Comparison of ENCODE assay signal across 8 cellular contexts in genomic region chr5:18745591-18745987, GRCh38.
DNase-seq lines count a peak whose midpoint lies in the region; ATAC-seq and TF ChIP-seq lines count a peak whose summit lies in the region.

No MANE protein-coding gene starts in this region.

- H3K4me3 ChIP-seq in GM23338 (no peak overlapping the region), Loucy (ENCODE audit: low read length, poor library complexity, severe bottlenecking) (peak overlapping the region; percentile 81)

- no peaks in the 10 kb centered on the region for H4K20me1 ChIP-seq in GM23338 (replicated peaks; ENCODE audit: insufficient read depth)
- H4K20me1 ChIP-seq in Loucy (ENCODE audit: insufficient read depth, low read length, poor library complexity, severe bottlenecking), result no peaks in the 10 kb centered on the region

- POLR2A ChIA-PET in activated CD4-positive, alpha-beta memory T cell treated with anti-CD3 and anti-CD28 coated beads, Interleukin-2, amount 10 ng/mL, durations not matched to agents 7 days and 5 days (lab: Charles Lee), result interaction anchor here (0.8 to 1.1 kb wide), 3 partner anchors 8 to 17 kb away, joined by 4 to 7 read pairs (median 4); no protein-coding TSS in a partner anchor
- POLR2A ChIA-PET in WTC11 (lab: Charles Lee), result no interaction called here

- ATAC-seq in GM23338 (no peak), WTC11 (no peak)

- H3K27ac ChIP-seq in GM23338 (ENCODE audit: low read depth), result no peak overlapping the region

- H2AFZ ChIP-seq in GM23338 (peak overlapping the region; percentile 81; the same call in 1 of the 2 replicates), Loucy (ENCODE audit: low read length) (peak overlapping the region; percentile 91)

- DNase-seq in SIG-M5 treated with dmso at 0.1 percent for 504 hours (lab: John Stamatoyannopoulos, UW; ENCODE audit: unreplicated experiment) (peak; percentile 55), SIG-M5 (lab: John Stamatoyannopoulos, UW) (no peak), GM23338 (ENCODE audit: low spot score) (no peak), medulla oblongata (ENCODE audit: extremely low spot score) (peak; percentile 30), WTC11 (ENCODE audit: low spot score) (no peak)
- peak; percentile 36 for DNase-seq in activated CD4-positive, alpha-beta memory T cell treated with anti-CD3 and anti-CD28 coated beads, Interleukin-2, amount 10 ng/mL, durations not matched to agents 7 days and 5 days
- no peak for DNase-seq in stimulated activated CD8-positive, alpha-beta memory T cell treated with anti-CD3 and anti-CD28 coated beads, Interleukin-4, amount 100 ng/mL, for 48 hours

- H3F3A ChIP-seq in GM23338 (replicated peaks; ENCODE audit: low read depth) (no peaks in the 10 kb centered on the region), Loucy (ENCODE audit: low read depth) (no peaks in the 10 kb centered on the region)

- H3K27me3 Mint-ChIP-seq in GM23338 (ENCODE audit: insufficient read depth, low read depth, poor library complexity) (no peaks in the 10 kb centered on the region), WTC11 (ENCODE audit: low read depth) (no peaks in the 10 kb centered on the region; the same call in 1 of the 2 replicates)
- no peaks in the 10 kb centered on the region for H3K27me3 Mint-ChIP-seq in activated CD4-positive, alpha-beta memory T cell treated with anti-CD3 and anti-CD28 coated beads, Interleukin-2, amount 10 ng/mL, durations not matched to agents 7 days and 5 days

- H3K27ac Mint-ChIP-seq in GM23338, result no peak overlapping the region
- H3K27ac Mint-ChIP-seq in activated CD4-positive, alpha-beta memory T cell treated with anti-CD3 and anti-CD28 coated beads, Interleukin-2, amount 10 ng/mL, durations not matched to agents 7 days and 5 days, result peak overlapping the region; percentile 90
- H3K27ac Mint-ChIP-seq in WTC11, result no peak overlapping the region

- H3K9me3 Mint-ChIP-seq in GM23338 (peaks cover 17% of the 10 kb centered on the region), WTC11 (peaks cover 54% of the 10 kb centered on the region)
- no peaks in the 10 kb centered on the region for H3K9me3 Mint-ChIP-seq in activated CD4-positive, alpha-beta memory T cell treated with anti-CD3 and anti-CD28 coated beads, Interleukin-2, amount 10 ng/mL, durations not matched to agents 7 days and 5 days

- H3K9me2 ChIP-seq in GM23338 (ENCODE audit: insufficient read depth) (peaks cover 15% of the 10 kb centered on the region), Loucy (replicated peaks; ENCODE audit: low read depth, low read length) (no peaks in the 10 kb centered on the region)

- H3K9ac ChIP-seq in Loucy (ENCODE audit: low read depth, low read length, poor library complexity, severe bottlenecking), result peak overlapping the region; percentile 88

- H3K79me2 ChIP-seq in GM23338 (replicated peaks; ENCODE audit: insufficient read depth) (no peaks in the 10 kb centered on the region), Loucy (ENCODE audit: insufficient read depth, low read length) (peaks cover 21% of the 10 kb centered on the region)

- H3K4me1 Mint-ChIP-seq in GM23338 (no peaks in the 10 kb centered on the region), WTC11 (no peaks in the 10 kb centered on the region)
- peaks cover 49% of the 10 kb centered on the region for H3K4me1 Mint-ChIP-seq in activated CD4-positive, alpha-beta memory T cell treated with anti-CD3 and anti-CD28 coated beads, Interleukin-2, amount 10 ng/mL, durations not matched to agents 7 days and 5 days

- no peaks in the 10 kb centered on the region for H3K4me1 ChIP-seq in GM23338 (ENCODE audit: insufficient read depth)
- peaks cover 41% of the 10 kb centered on the region for H3K4me1 ChIP-seq in Loucy (ENCODE audit: insufficient read depth, low read length, poor library complexity, severe bottlenecking)

- H3K9me3 ChIP-seq in Loucy (ENCODE audit: insufficient read depth, low read depth, low read length), result no peaks in the 10 kb centered on the region

- H3K4me3 Mint-ChIP-seq in GM23338, result no peak overlapping the region
- H3K4me3 Mint-ChIP-seq in activated CD4-positive, alpha-beta memory T cell treated with anti-CD3 and anti-CD28 coated beads, Interleukin-2, amount 10 ng/mL, durations not matched to agents 7 days and 5 days, result peak overlapping the region; percentile 85
- H3K4me3 Mint-ChIP-seq in WTC11, result no peak overlapping the region

- CTCF ChIA-PET in activated CD4-positive, alpha-beta memory T cell treated with anti-CD3 and anti-CD28 coated beads, Interleukin-2, amount 10 ng/mL, durations not matched to agents 7 days and 5 days (lab: Charles Lee), result interaction anchor here (0.9 kb wide), 1 partner anchor 46 kb away, joined by 4 read pairs; no protein-coding TSS in a partner anchor
- CTCF ChIA-PET in WTC11 (lab: Charles Lee), result no interaction called here

- H3K36me3 Mint-ChIP-seq in GM23338 (ENCODE audit: low read depth), result peaks cover 18% of the 10 kb centered on the region
- peaks cover 14% of the 10 kb centered on the region for H3K36me3 Mint-ChIP-seq in activated CD4-positive, alpha-beta memory T cell treated with anti-CD3 and anti-CD28 coated beads, Interleukin-2, amount 10 ng/mL, durations not matched to agents 7 days and 5 days (ENCODE audit: low read depth)
- H3K36me3 Mint-ChIP-seq in WTC11, result peaks cover 29% of the 10 kb centered on the region

- H3K36me3 ChIP-seq in GM23338 (ENCODE audit: insufficient read depth), result 0 out of 2 replicates have a peak, but pooled peaks cover 3% of the 10 kb centered on the region
- H3K36me3 ChIP-seq in Loucy (ENCODE audit: insufficient read depth, low read length), result no peaks in the 10 kb centered on the region

- no peak overlapping the region for H3K4me2 ChIP-seq in GM23338
- H3K4me2 ChIP-seq in Loucy (ENCODE audit: low read depth, low read length, poor library complexity, severe bottlenecking), result peak overlapping the region; percentile 91

- TF ChIP-seq CTCF in GM23338 (conservative IDR thresholded peaks at IDR 0.05; ENCODE audit: low read depth in 2 of 2) (no peak), Loucy (conservative IDR thresholded peaks at IDR 0.05; ENCODE audit: low read length) (no peak), WTC11 (IDR thresholded peaks at IDR 0.05) (no peak)

- H3K27me3 ChIP-seq in GM23338 (ENCODE audit: insufficient read depth) (no peaks in the 10 kb centered on the region), Loucy (ENCODE audit: insufficient read depth, low read length, poor library complexity, severe bottlenecking) (no peaks in the 10 kb centered on the region)

TF ChIP-seq in GM23338, 12 proteins besides CTCF, POLR2A, EP300 and RAD21:
- TF ChIP-seq EZH2phosphoT487 (IDR thresholded peaks at IDR 0.05; ENCODE audit: unreplicated experiment) (no peak), EZH2 (IDR thresholded peaks at IDR 0.05; ENCODE audit: low read depth, unreplicated experiment) (no peak), STAT1 (IDR thresholded peaks at IDR 0.05; ENCODE audit: unreplicated experiment) (no peak)

TF ChIP-seq in WTC11, 78 proteins besides CTCF, POLR2A, EP300 and RAD21 (continues in another document):
- no peak for TF ChIP-seq ZNF232 (CRISPR knock-in tag; IDR thresholded peaks at IDR 0.05)
- TF ChIP-seq, protein P1, sequence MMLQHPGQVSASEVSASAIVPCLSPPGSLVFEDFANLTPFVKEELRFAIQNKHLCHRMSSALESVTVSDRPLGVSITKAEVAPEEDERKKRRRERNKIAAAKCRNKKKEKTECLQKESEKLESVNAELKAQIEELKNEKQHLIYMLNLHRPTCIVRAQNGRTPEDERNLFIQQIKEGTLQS (CRISPR knock-in tag; conservative IDR thresholded peaks at IDR 0.05), result no peak
- no peak for TF ChIP-seq ZNF396 (CRISPR knock-in tag; IDR thresholded peaks at IDR 0.05; ENCODE audit: borderline replicate concordance)
- TF ChIP-seq, protein P2, sequence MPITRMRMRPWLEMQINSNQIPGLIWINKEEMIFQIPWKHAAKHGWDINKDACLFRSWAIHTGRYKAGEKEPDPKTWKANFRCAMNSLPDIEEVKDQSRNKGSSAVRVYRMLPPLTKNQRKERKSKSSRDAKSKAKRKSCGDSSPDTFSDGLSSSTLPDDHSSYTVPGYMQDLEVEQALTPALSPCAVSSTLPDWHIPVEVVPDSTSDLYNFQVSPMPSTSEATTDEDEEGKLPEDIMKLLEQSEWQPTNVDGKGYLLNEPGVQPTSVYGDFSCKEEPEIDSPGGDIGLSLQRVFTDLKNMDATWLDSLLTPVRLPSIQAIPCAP (CRISPR knock-in tag; IDR thresholded peaks at IDR 0.05), result no peak
- no peak for TF ChIP-seq SMAD4 (CRISPR knock-in tag; IDR thresholded peaks at IDR 0.05)
- no peak for TF ChIP-seq CREB1 (CRISPR knock-in tag; IDR thresholded peaks at IDR 0.05)
- TF ChIP-seq AFF4 (CRISPR knock-in tag; IDR thresholded peaks at IDR 0.05; ENCODE audit: borderline replicate concordance), result no peak
- TF ChIP-seq, protein P3, sequence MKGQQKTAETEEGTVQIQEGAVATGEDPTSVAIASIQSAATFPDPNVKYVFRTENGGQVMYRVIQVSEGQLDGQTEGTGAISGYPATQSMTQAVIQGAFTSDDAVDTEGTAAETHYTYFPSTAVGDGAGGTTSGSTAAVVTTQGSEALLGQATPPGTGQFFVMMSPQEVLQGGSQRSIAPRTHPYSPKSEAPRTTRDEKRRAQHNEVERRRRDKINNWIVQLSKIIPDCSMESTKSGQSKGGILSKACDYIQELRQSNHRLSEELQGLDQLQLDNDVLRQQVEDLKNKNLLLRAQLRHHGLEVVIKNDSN (CRISPR knock-in tag; IDR thresholded peaks at IDR 0.05), result no peak

Comparison
In these comparisons a context has a peak if more than half of its experiments do, and no peak if none do; other contexts are left out.
1. DNase-seq: peak in SIG-M5 treated with dmso at 0.1 percent for 504 hours (single experiment), activated CD4-positive, alpha-beta memory T cell treated with anti-CD3 and anti-CD28 coated beads, Interleukin-2, amount 10 ng/mL, durations not matched to agents 7 days and 5 days (single experiment) and medulla oblongata (single experiment); none in SIG-M5 (single experiment), GM23338 (single experiment), stimulated activated CD8-positive, alpha-beta memory T cell treated with anti-CD3 and anti-CD28 coated beads, Interleukin-4, amount 100 ng/mL, for 48 hours (single experiment) and WTC11 (single experiment).